In genomic region chr17:14201087-14201486, GRCh38 we compare ENCODE assay signal across 12 cellular contexts. TPM values are rescaled to one million over a fixed set of nuclear protein-coding genes. Genes with fewer than 3 reads are reported as not detected.
DNase-seq lines count a peak whose midpoint lies in the region; ATAC-seq and TF ChIP-seq lines count a peak whose summit lies in the region.
"Had no signal": no experiment of that assay in that cellular context is flagged by ENCODE, and none has a peak within 500 bp of the region (broad histone marks: within the 10 kb centered on the region; RNA-seq: fewer than 3 reads in every experiment).

No MANE protein-coding gene starts in this region.

- H3K27ac ChIP-seq in CD4-positive, alpha-beta T cell (ENCODE audit: low read depth, low read length) = peak overlapping the region; percentile 78
- H3K27ac ChIP-seq in Peyer's patch (peak overlapping the region in 3 of 4 donors; percentile 8 to 60 (median 45)), aorta (ENCODE audit: low read depth in 1 of 2, low read length in 2 of 2) (no peak overlapping the region)

- H3K9me3 Mint-ChIP-seq in CD4-positive, alpha-beta T cell = no peaks in the 10 kb centered on the region
- H3K9me3 Mint-ChIP-seq in activated naive CD8-positive, alpha-beta T cell treated with anti-CD3 and anti-CD28 coated beads, Interleukin-2, amount 50 U/mL, for 24 hours = peaks cover 3% of the 10 kb centered on the region
- no peaks in the 10 kb centered on the region for H3K9me3 Mint-ChIP-seq in nephron progenitor cell
- H3K9me3 Mint-ChIP-seq: naive B cell had no signal

- CTCF ChIA-PET in CD4-positive, alpha-beta T cell (lab: Charles Lee) = interaction anchor here (2.2 kb wide), 1 partner anchor 101 kb away, joined by 13 read pairs; the partner anchor contains the start of gene HS3ST3B1

- no peak for TF ChIP-seq CTCF in CD4-positive, alpha-beta T cell (IDR thresholded peaks at IDR 0.05)
- TF ChIP-seq CTCF in Peyer's patch (IDR thresholded peaks at IDR 0.05) (no peak), nephron progenitor cell (IDR thresholded peaks at IDR 0.05) (no peak)

- H3K4me3 ChIP-seq in Peyer's patch (no peak overlapping the region), aorta (ENCODE audit: low read length in 2 of 2) (no peak overlapping the region)

- H3K36me3 ChIP-seq in Peyer's patch = peaks cover 0 to 7% (median 0%) of the 10 kb centered on the region in 3 donors
- H3K36me3 ChIP-seq in aorta (ENCODE audit: control insufficient read depth in 1 of 2, insufficient read depth in 2 of 2, low read length in 1 of 2) = no peaks in the 10 kb centered on the region

- POLR2A ChIA-PET in CD4-positive, alpha-beta T cell (lab: Charles Lee) = interaction anchor here (0.5 to 6.9 kb wide), 7 partner anchors 69 to 227 kb away, joined by 3 to 111 read pairs (median 3); partner anchors contain the start of gene HS3ST3B1

- no peaks in the 10 kb centered on the region for H3K9me3 ChIP-seq in CD4-positive, alpha-beta T cell (ENCODE audit: control insufficient read depth, low read length)
- H3K9me3 ChIP-seq in Peyer's patch (no peaks in the 10 kb centered on the region), aorta (ENCODE audit: control insufficient read depth, low read length) (no peaks in the 10 kb centered on the region)

- DNase-seq in CD4-positive, alpha-beta T cell = peak in 6 of 10 experiments; percentile 42 to 59 (median 49)
- peak in 2 of 3 donors; percentile 52 to 82 for DNase-seq in Peyer's patch
- peak; percentile 27 for DNase-seq in activated naive CD8-positive, alpha-beta T cell treated with anti-CD3 and anti-CD28 coated beads, Interleukin-2, amount 50 U/mL, for 24 hours
- no peak for DNase-seq in nephron progenitor cell
- no peak for DNase-seq in aorta
- DNase-seq: Calu3, hippocampal formation, naive B cell, NCI-H226 had no signal

- WGBS in aorta, 2 donors = 73 to 83% methylated on average over 2 of the region's 2 CpGs

- H3K36me3 Mint-ChIP-seq in CD4-positive, alpha-beta T cell (ENCODE audit: low read depth) = no peaks in the 10 kb centered on the region
- peaks cover 42% of the 10 kb centered on the region for H3K36me3 Mint-ChIP-seq in activated naive CD8-positive, alpha-beta T cell treated with anti-CD3 and anti-CD28 coated beads, Interleukin-2, amount 50 U/mL, for 24 hours (ENCODE audit: low read depth)
- peaks cover 17% of the 10 kb centered on the region for H3K36me3 Mint-ChIP-seq in nephron progenitor cell (ENCODE audit: low read depth)

- H3K27me3 Mint-ChIP-seq in CD4-positive, alpha-beta T cell = no peaks in the 10 kb centered on the region
- H3K27me3 Mint-ChIP-seq in activated naive CD8-positive, alpha-beta T cell treated with anti-CD3 and anti-CD28 coated beads, Interleukin-2, amount 50 U/mL, for 24 hours = no peaks in the 10 kb centered on the region
- no peaks in the 10 kb centered on the region for H3K27me3 Mint-ChIP-seq in nephron progenitor cell (ENCODE audit: low read depth, poor library complexity)

- H3K4me3 Mint-ChIP-seq in CD4-positive, alpha-beta T cell = peak overlapping the region; percentile 73
- no peak overlapping the region for H3K4me3 Mint-ChIP-seq in activated naive CD8-positive, alpha-beta T cell treated with anti-CD3 and anti-CD28 coated beads, Interleukin-2, amount 50 U/mL, for 24 hours
- H3K4me3 Mint-ChIP-seq in nephron progenitor cell = no peak overlapping the region

- H3K4me1 ChIP-seq in Peyer's patch (peaks cover 0 to 46% (median 5%) of the 10 kb centered on the region in 4 donors), aorta (ENCODE audit: control insufficient read depth in 1 of 2, insufficient read depth in 2 of 2, low read length in 2 of 2) (no peaks in the 10 kb centered on the region)

- no peak for TF ChIP-seq POLR2A in Peyer's patch (IDR thresholded peaks at IDR 0.05)

- ATAC-seq in CD4-positive, alpha-beta T cell (ENCODE audit: poor library complexity) = peak; percentile 36
- ATAC-seq in activated naive CD8-positive, alpha-beta T cell treated with anti-CD3 and anti-CD28 coated beads, Interleukin-2, amount 50 U/mL, for 24 hours = peak; percentile 17
- ATAC-seq in HG02981 (IDR thresholded peaks at IDR 0.05; ENCODE audit: unreplicated experiment) (no peak), aorta (ENCODE audit: low FRiP score) (no peak), HG02884 (IDR thresholded peaks at IDR 0.05; ENCODE audit: unreplicated experiment) (no peak), GM18519 (IDR thresholded peaks at IDR 0.05; ENCODE audit: low FRiP score, unreplicated experiment) (no peak)

- no peaks in the 10 kb centered on the region for H3K27me3 ChIP-seq in CD4-positive, alpha-beta T cell (ENCODE audit: control insufficient read depth, insufficient read depth, low read length)
- H3K27me3 ChIP-seq in Peyer's patch = no peaks in the 10 kb centered on the region
- no peaks in the 10 kb centered on the region for H3K27me3 ChIP-seq in aorta (ENCODE audit: control insufficient read depth in 1 of 2, insufficient read depth in 2 of 2, low read length in 1 of 2)

- peaks cover 100% of the 10 kb centered on the region for H3K4me1 Mint-ChIP-seq in CD4-positive, alpha-beta T cell (ENCODE audit: low read depth)
- peaks cover 99% of the 10 kb centered on the region for H3K4me1 Mint-ChIP-seq in activated naive CD8-positive, alpha-beta T cell treated with anti-CD3 and anti-CD28 coated beads, Interleukin-2, amount 50 U/mL, for 24 hours
- H3K4me1 Mint-ChIP-seq in nephron progenitor cell = peaks cover 34% of the 10 kb centered on the region

- intact Hi-C loops in CD4-positive, alpha-beta T cell (cut with DNase I, micrococcal nuclease) = loop anchor here (1.0 to 10.0 kb wide), 7 partner anchors 84 to 1176 kb away; partner anchors contain the start of gene COX10 (in 2 of the 2)
- intact Hi-C loops in aorta (cut with DNase I) = no loop called here

- peak overlapping the region; percentile 94 for H3K27ac Mint-ChIP-seq in CD4-positive, alpha-beta T cell
- H3K27ac Mint-ChIP-seq in activated naive CD8-positive, alpha-beta T cell treated with anti-CD3 and anti-CD28 coated beads, Interleukin-2, amount 50 U/mL, for 24 hours = peak overlapping the region; percentile 33
- H3K27ac Mint-ChIP-seq in nephron progenitor cell = peak overlapping the region; percentile 13

RNA-seq across cellular contexts. Expression of gene CDRT15, which starts 35.6 kb away (rescaled TPM):
- total RNA-seq in CD4-positive, alpha-beta T cell = not detected
- total RNA-seq in Peyer's patch = not detected
- not detected for total RNA-seq in aorta
- polyA plus RNA-seq in aorta = not detected
- total RNA-seq: Calu3 had no signal

Comparison
In these comparisons a context has a peak if more than half of its experiments do, and no peak if none do; other contexts are left out.
1. ATAC-seq: peak in CD4-positive, alpha-beta T cell (single experiment) and activated naive CD8-positive, alpha-beta T cell treated with anti-CD3 and anti-CD28 coated beads, Interleukin-2, amount 50 U/mL, for 24 hours (single experiment); none in HG02981 (single experiment), aorta (single experiment), HG02884 (single experiment) and GM18519 (single experiment).
2. DNase-seq: peak in CD4-positive, alpha-beta T cell (6 of 10), Peyer's patch (2 of 3) and activated naive CD8-positive, alpha-beta T cell treated with anti-CD3 and anti-CD28 coated beads, Interleukin-2, amount 50 U/mL, for 24 hours (single experiment); none in nephron progenitor cell (single experiment) and aorta (0 of 2).
3. H3K27ac ChIP-seq: peak in CD4-positive, alpha-beta T cell (single experiment) and Peyer's patch (3 of 4); none in aorta (0 of 2).
4. H3K27ac Mint-ChIP-seq: peak in every context shown above with its lines; median percentile 94 in CD4-positive, alpha-beta T cell; 33 in activated naive CD8-positive, alpha-beta T cell treated with anti-CD3 and anti-CD28 coated beads, Interleukin-2, amount 50 U/mL, for 24 hours; 13 in nephron progenitor cell.
5. intact Hi-C loops: an anchor here in CD4-positive, alpha-beta T cell (1.0 to 10.0 kb wide); none called in aorta.